12 cellular contexts compared by ENCODE assay signal in genomic region chr3:127747066-127747465, GRCh38.
DNase-seq lines count a peak whose midpoint lies in the region; ATAC-seq, FAIRE-seq and TF ChIP-seq lines count a peak whose summit lies in the region.
"Had no signal": no experiment of that assay in that cellular context is flagged by ENCODE, and none has a peak within 500 bp of the region (broad histone marks: within the 10 kb centered on the region; RNA-seq: fewer than 3 reads in every experiment).

No MANE protein-coding gene starts in this region.

- TF ChIP-seq POLR2A in suprapubic skin (IDR thresholded peaks at IDR 0.05) (no peak), GM12892 (IDR thresholded peaks at IDR 0.05; ENCODE audit: low read depth, low read length) (no peak)

- no peaks in the 10 kb centered on the region for H3K36me3 ChIP-seq in suprapubic skin
- H3K36me3 ChIP-seq: HAP-1 had no signal

- no peak for ATAC-seq in HG03135 (IDR thresholded peaks at IDR 0.05; ENCODE audit: unreplicated experiment)

- H3K4me1 Mint-ChIP-seq in chondrocyte (ENCODE audit: low read depth) = peaks cover 83% of the 10 kb centered on the region

- no peak for FAIRE-seq in GM12892 (lab: Jason Lieb, UNC)

- H3K27me3 Mint-ChIP-seq in chondrocyte (ENCODE audit: low read depth) = no peaks in the 10 kb centered on the region

- H3K9me3 Mint-ChIP-seq in chondrocyte (ENCODE audit: low read depth) = no peaks in the 10 kb centered on the region
- H3K9me3 Mint-ChIP-seq: CD4-positive, alpha-beta T cell had no signal

- TF ChIP-seq EP300 in suprapubic skin (IDR thresholded peaks at IDR 0.05) = no peak

- TF ChIP-seq CTCF in chondrocyte (IDR thresholded peaks at IDR 0.05) (no peak), suprapubic skin (IDR thresholded peaks at IDR 0.05) (no peak)

- H3K27me3 ChIP-seq in suprapubic skin = no peaks in the 10 kb centered on the region
- H3K27me3 ChIP-seq: MG63 had no signal

- WGBS in suprapubic skin = 57% methylated on average over 1 of the region's 1 CpG

- H3K27ac ChIP-seq in suprapubic skin = peak overlapping the region; percentile 82

- no peak overlapping the region for H3K4me3 Mint-ChIP-seq in chondrocyte (ENCODE audit: unreplicated experiment)
- H3K4me3 Mint-ChIP-seq: CD4-positive, alpha-beta T cell had no signal

- peak overlapping the region; percentile 97 for H3K27ac Mint-ChIP-seq in chondrocyte (ENCODE audit: unreplicated experiment)
- H3K27ac Mint-ChIP-seq: CD4-positive, alpha-beta T cell had no signal

- H3K4me1 ChIP-seq in suprapubic skin = peaks cover 56% of the 10 kb centered on the region
- H3K4me1 ChIP-seq: HAP-1 had no signal

- H3K36me3 Mint-ChIP-seq in chondrocyte (ENCODE audit: low read depth) = peaks cover 1% of the 10 kb centered on the region

- no peak overlapping the region for H3K4me3 ChIP-seq in suprapubic skin
- H3K4me3 ChIP-seq: HAP-1, MG63 had no signal

- no peaks in the 10 kb centered on the region for H3K9me3 ChIP-seq in suprapubic skin
- H3K9me3 ChIP-seq: HAP-1, MG63 had no signal

- peak; percentile 24 for DNase-seq in NCI-H1092 treated with DMSO at 0.1 percent for 48 hours (lab: John Stamatoyannopoulos, UW)
- no peak for DNase-seq in chondrocyte (ENCODE audit: low spot score)
- peak; percentile 80 for DNase-seq in mesenteric fat pad (ENCODE audit: low spot score)
- peak in 1 of 2 donors; percentile 20 for DNase-seq in suprapubic skin (ENCODE audit: low spot score in 2 of 2)
- DNase-seq in GM12892 (ENCODE audit: insufficient read length) = no peak
- DNase-seq in DMS153 treated with DMSO at 0.1 percent for 48 hours (lab: John Stamatoyannopoulos, UW; ENCODE audit: unreplicated experiment) = no peak
- DNase-seq: activated CD4-positive, alpha-beta T cell treated with anti-CD3 and anti-CD28 coated beads for 48 hours; CD4-positive, alpha-beta T cell; MG63; occipital lobe had no signal

Comparison
In these comparisons a context has a peak if more than half of its experiments do, and no peak if none do; other contexts are left out.
1. DNase-seq: peak in NCI-H1092 treated with DMSO at 0.1 percent for 48 hours (single experiment) and mesenteric fat pad (single experiment); none in chondrocyte (single experiment), GM12892 (single experiment) and DMS153 treated with DMSO at 0.1 percent for 48 hours (single experiment).